In the genomic region with DNA sequence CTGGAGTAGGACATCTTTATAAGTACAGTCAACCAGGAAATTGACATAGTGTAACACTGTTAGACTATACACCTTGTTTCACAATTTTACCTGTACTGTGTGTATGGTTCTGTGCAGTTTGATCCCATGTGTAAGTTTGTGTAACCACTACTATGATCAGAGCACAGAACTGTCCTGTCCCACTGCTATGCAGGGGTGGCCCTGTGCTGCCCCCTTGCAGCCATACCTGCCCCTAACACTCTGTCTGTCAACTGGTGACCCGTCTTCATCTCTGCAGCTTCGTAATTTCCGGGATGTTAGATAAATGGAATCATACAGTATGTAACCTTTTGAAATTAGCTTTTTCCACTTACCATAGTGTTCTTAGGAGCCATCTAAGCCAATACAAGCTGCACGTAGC, we compare ENCODE assay signal across 14 cellular contexts. TPM values are rescaled to one million over a fixed set of nuclear protein-coding genes. Genes with fewer than 3 reads are reported as not detected.
DNase-seq lines count a peak whose midpoint lies in the region; ATAC-seq and TF ChIP-seq lines count a peak whose summit lies in the region.
"Had no signal": no experiment of that assay in that cellular context is flagged by ENCODE, and none has a peak within 500 bp of the region (broad histone marks: within the 10 kb centered on the region; RNA-seq: fewer than 3 reads in every experiment).

No MANE protein-coding gene starts in this region.

- H3K27me3 ChIP-seq in endodermal cell (ENCODE audit: control insufficient read depth, insufficient read depth, low read length, poor library complexity, severe bottlenecking) (peaks cover 14% of the 10 kb centered on the region), esophagus squamous epithelium (peaks cover 0 to 19% (median 0%) of the 10 kb centered on the region in 4 donors)

- CTCF ChIA-PET in OCI-LY7 (lab: Charles Lee; ENCODE audit: unreplicated experiment) = no interaction called here

- BruUV-seq in OCI-LY7 (replicated peaks; lab: Mats Ljungman, UMichigan) = no TSS peak

- no peak overlapping the region for H2AFZ ChIP-seq in OCI-LY7 (ENCODE audit: low read length)

- no peaks in the 10 kb centered on the region for H3K4me1 Mint-ChIP-seq in activated T-cell treated with anti-CD3 and anti-CD28 coated beads, Interleukin-2, amount 50 U/mL, for 4 hours (ENCODE audit: low read depth)
- H3K4me1 Mint-ChIP-seq in endodermal cell = no peaks in the 10 kb centered on the region
- no peaks in the 10 kb centered on the region for H3K4me1 Mint-ChIP-seq in stimulated activated naive B cell treated with anti-CD40 and anti-IgM and Interleukin-4, amounts not matched to agents 10 μg/mL and 1 μg/mL and 100 μg/mL, for 72 hours
- H3K4me1 Mint-ChIP-seq: CD8-positive, alpha-beta memory T cell had no signal

- H3K9me2 ChIP-seq in OCI-LY7 (ENCODE audit: insufficient read depth, low read length) = no peaks in the 10 kb centered on the region

- POLR2A ChIA-PET in OCI-LY7 (lab: Charles Lee) = no interaction called here

- no peaks in the 10 kb centered on the region for H3K36me3 ChIP-seq in OCI-LY7 (ENCODE audit: insufficient read depth, low read length)
- no peaks in the 10 kb centered on the region for H3K36me3 ChIP-seq in endodermal cell (ENCODE audit: control insufficient read depth, insufficient read depth, low read length)
- H3K36me3 ChIP-seq in esophagus squamous epithelium = no peaks in the 10 kb centered on the region
- H3K36me3 ChIP-seq: transverse colon had no signal

- intact Hi-C loops in OCI-LY7 (cut with micrococcal nuclease; ENCODE audit: unreplicated experiment) (no loop called here), esophagus squamous epithelium (cut with DNase I) (no loop called here)

- TF ChIP-seq CTCF in OCI-LY7 (conservative IDR thresholded peaks at IDR 0.05; ENCODE audit: low read length) (peak; percentile 69), endodermal cell (conservative IDR thresholded peaks at IDR 0.05) (peak; percentile 83), esophagus squamous epithelium (IDR thresholded peaks at IDR 0.05) (no peak)

- H3K36me3 Mint-ChIP-seq in activated T-cell treated with anti-CD3 and anti-CD28 coated beads, Interleukin-2, amount 50 U/mL, for 4 hours (ENCODE audit: insufficient read depth) = no peaks in the 10 kb centered on the region
- H3K36me3 Mint-ChIP-seq in endodermal cell (ENCODE audit: low read depth) = no peaks in the 10 kb centered on the region
- no peaks in the 10 kb centered on the region for H3K36me3 Mint-ChIP-seq in stimulated activated naive B cell treated with anti-CD40 and anti-IgM and Interleukin-4, amounts not matched to agents 10 μg/mL and 1 μg/mL and 100 μg/mL, for 72 hours
- H3K36me3 Mint-ChIP-seq: CD8-positive, alpha-beta memory T cell had no signal

- H3K4me2 ChIP-seq in OCI-LY7 (ENCODE audit: low read length) = no peak overlapping the region

- H4K20me1 ChIP-seq in OCI-LY7 (ENCODE audit: insufficient read depth, low read length) = no peaks in the 10 kb centered on the region

- 85% methylated on average over 4 of the region's 4 CpGs for WGBS in endodermal cell (ENCODE audit: insufficient coverage in 1 of 2, insufficient read length in 1 of 2), 2 experiments
- 55 to 74% methylated on average over 4 of the region's 4 CpGs for WGBS in esophagus squamous epithelium, 2 donors

- H3K27me3 Mint-ChIP-seq in activated T-cell treated with anti-CD3 and anti-CD28 coated beads, Interleukin-2, amount 50 U/mL, for 4 hours (ENCODE audit: low read depth) = peaks cover 2% of the 10 kb centered on the region
- peaks cover 19% of the 10 kb centered on the region for H3K27me3 Mint-ChIP-seq in endodermal cell (ENCODE audit: insufficient read depth)
- peaks cover 10 to 14% of the 10 kb centered on the region in 2 donors for H3K27me3 Mint-ChIP-seq in stimulated activated naive B cell treated with anti-CD40 and anti-IgM and Interleukin-4, amounts not matched to agents 10 μg/mL and 1 μg/mL and 100 μg/mL, for 72 hours

- ATAC-seq in activated T-cell treated with anti-CD3 and anti-CD28 coated beads, Interleukin-2, amount 50 U/mL, for 4 hours = peak; percentile 34 to 50
- ATAC-seq in stimulated activated naive B cell treated with anti-CD40 and anti-IgM and Interleukin-4, amounts not matched to agents 10 μg/mL and 1 μg/mL and 100 μg/mL, for 72 hours (replicated peaks) = peak; percentile 41 to 46

- no peaks in the 10 kb centered on the region for H3K79me2 ChIP-seq in OCI-LY7 (ENCODE audit: insufficient read depth, low read depth, low read length)

- H3K9me3 ChIP-seq in OCI-LY7 (ENCODE audit: low read length) (no peaks in the 10 kb centered on the region), endodermal cell (ENCODE audit: control insufficient read depth, low read length) (no peaks in the 10 kb centered on the region), esophagus squamous epithelium (no peaks in the 10 kb centered on the region)
- H3K9me3 ChIP-seq: transverse colon had no signal

- no peak overlapping the region for H3K4me3 ChIP-seq in OCI-LY7 (ENCODE audit: low read depth, low read length, poor library complexity, severe bottlenecking)
- H3K4me3 ChIP-seq in endodermal cell (ENCODE audit: low read length) = no peak overlapping the region
- H3K4me3 ChIP-seq in esophagus squamous epithelium = no peak overlapping the region
- H3K4me3 ChIP-seq: transverse colon had no signal

- no peak overlapping the region for H3K4me3 Mint-ChIP-seq in activated T-cell treated with anti-CD3 and anti-CD28 coated beads, Interleukin-2, amount 50 U/mL, for 4 hours
- no peak overlapping the region for H3K4me3 Mint-ChIP-seq in endodermal cell
- no peak overlapping the region for H3K4me3 Mint-ChIP-seq in stimulated activated naive B cell treated with anti-CD40 and anti-IgM and Interleukin-4, amounts not matched to agents 10 μg/mL and 1 μg/mL and 100 μg/mL, for 72 hours
- H3K4me3 Mint-ChIP-seq: CD8-positive, alpha-beta memory T cell had no signal

- no peaks in the 10 kb centered on the region for H3K9me3 Mint-ChIP-seq in activated T-cell treated with anti-CD3 and anti-CD28 coated beads, Interleukin-2, amount 50 U/mL, for 4 hours
- no peaks in the 10 kb centered on the region for H3K9me3 Mint-ChIP-seq in endodermal cell
- no peaks in the 10 kb centered on the region for H3K9me3 Mint-ChIP-seq in stimulated activated naive B cell treated with anti-CD40 and anti-IgM and Interleukin-4, amounts not matched to agents 10 μg/mL and 1 μg/mL and 100 μg/mL, for 72 hours
- H3K9me3 Mint-ChIP-seq: CD8-positive, alpha-beta memory T cell had no signal

- H3K4me1 ChIP-seq in OCI-LY7 (ENCODE audit: insufficient read depth, low read length, poor library complexity, severe bottlenecking) (no peaks in the 10 kb centered on the region), endodermal cell (ENCODE audit: control insufficient read depth, insufficient read depth, low read length) (no peaks in the 10 kb centered on the region), esophagus squamous epithelium (no peaks in the 10 kb centered on the region)
- H3K4me1 ChIP-seq: transverse colon had no signal

- H3K27ac ChIP-seq in OCI-LY7 (ENCODE audit: low read depth, low read length, poor library complexity, severe bottlenecking) (no peak overlapping the region), endodermal cell (ENCODE audit: low read depth, low read length) (no peak overlapping the region), esophagus squamous epithelium (no peak overlapping the region)
- H3K27ac ChIP-seq: transverse colon had no signal

- H3K9ac ChIP-seq in endodermal cell (ENCODE audit: extremely low read depth, low read length, poor library complexity, severe bottlenecking) = no peak overlapping the region

- DNase-seq in activated T-cell treated with anti-CD3 and anti-CD28 coated beads, Interleukin-2, amount 50 U/mL, for 4 hours = no peak
- DNase-seq in activated T-cell treated with anti-CD3 and anti-CD28 coated beads for 4 hours = no peak
- DNase-seq in OCI-LY7 (ENCODE audit: low spot score) = peak; percentile 31
- DNase-seq in endodermal cell = peak; percentile 73
- DNase-seq in stimulated activated naive B cell treated with anti-CD40 and anti-IgM and Interleukin-4, amounts not matched to agents 10 μg/mL and 1 μg/mL and 100 μg/mL, for 72 hours = no peak
- DNase-seq in cerebellar cortex (ENCODE audit: low spot score) = no peak
- no peak for DNase-seq in esophagus squamous epithelium (lab: John Stamatoyannopoulos, UW)
- no peak for DNase-seq in NCI-H2227 (lab: John Stamatoyannopoulos, UW; ENCODE audit: unreplicated experiment)
- DNase-seq: activated CD8-positive, alpha-beta memory T cell treated with anti-CD3 and anti-CD28 coated beads, Interleukin-2, amount 50 U/mL, for 48 hours; effector CD4-positive, alpha-beta T cell; NCI-H510A treated with DMSO at 0.1 percent for 48 hours; transverse colon had no signal

- TF ChIP-seq POLR2A in esophagus squamous epithelium (IDR thresholded peaks at IDR 0.05) = no peak

- H3K27ac Mint-ChIP-seq in endodermal cell = no peak overlapping the region
- no peak overlapping the region for H3K27ac Mint-ChIP-seq in stimulated activated naive B cell treated with anti-CD40 and anti-IgM and Interleukin-4, amounts not matched to agents 10 μg/mL and 1 μg/mL and 100 μg/mL, for 72 hours
- H3K27ac Mint-ChIP-seq: CD8-positive, alpha-beta memory T cell had no signal

RNA-seq across cellular contexts. Expression of a gene that starts 58.7 kb away (rescaled TPM):
- total RNA-seq in activated T-cell treated with anti-CD3 and anti-CD28 coated beads, Interleukin-2, amount 50 U/mL, for 4 hours = not detected
- total RNA-seq in OCI-LY7 (2014; rRNA removed; shearing (Covaris generic)) = not detected in 2 replicates
- total RNA-seq in OCI-LY7 (2022) (not detected in 2 replicates), endodermal cell (not detected), esophagus squamous epithelium (not detected)
- polyA plus RNA-seq in endodermal cell (2013, experiment 1 of 2) = not detected
- polyA plus RNA-seq in endodermal cell (2013, experiment 2 of 2) = not detected
- total RNA-seq: CD8-positive, alpha-beta memory T cell; lower leg skin; transverse colon had no signal
- polyA plus RNA-seq: CD8-positive, alpha-beta memory T cell had no signal

Comparison
In these comparisons a context has a peak if more than half of its experiments do, and no peak if none do; other contexts are left out.
1. DNase-seq: peak in OCI-LY7 (single experiment) and endodermal cell (single experiment); none in activated T-cell treated with anti-CD3 and anti-CD28 coated beads, Interleukin-2, amount 50 U/mL, for 4 hours (single experiment), activated T-cell treated with anti-CD3 and anti-CD28 coated beads for 4 hours (single experiment), stimulated activated naive B cell treated with anti-CD40 and anti-IgM and Interleukin-4, amounts not matched to agents 10 μg/mL and 1 μg/mL and 100 μg/mL, for 72 hours (single experiment), cerebellar cortex (single experiment), esophagus squamous epithelium (single experiment) and NCI-H2227 (single experiment).
2. CTCF ChIP-seq: peak in OCI-LY7 (single experiment) and endodermal cell (single experiment); none in esophagus squamous epithelium (0 of 6).